35 cellular contexts compared by ENCODE assay signal in genomic region chr3:109109574-109109973, GRCh38. TPM values are rescaled to one million over a fixed set of nuclear protein-coding genes. Genes with fewer than 3 reads are reported as not detected.
"Had no signal": no experiment of that assay in that cellular context is flagged by ENCODE, and none has a peak within 500 bp of the region (broad histone marks: within the 10 kb centered on the region; RNA-seq: fewer than 3 reads in every experiment).

No MANE protein-coding gene starts in this region.

- H3K4me3 ChIP-seq: heart right ventricle, hepatocyte, left ventricle myocardium inferior, lung, mucosa of descending colon, pancreas, prostate gland, sigmoid colon, spleen, suprapubic skin, thoracic aorta, tibial artery, upper lobe of right lung had no signal

- H3K9me3 Mint-ChIP-seq: neural crest cell; stimulated activated effector memory CD8-positive, alpha-beta T cell treated with anti-CD3 and anti-CD28 coated beads, Interleukin-12 subunit alpha, Interleukin-12 subunit beta, amount 100 ng/mL, for 72 hours; stimulated activated naive CD8-positive, alpha-beta T cell treated with anti-CD3 and anti-CD28 coated beads, Interleukin-15, Interleukin-2, amounts not matched to agents 100 ng/mL and 50 ng/mL, for 24 hours had no signal

- H3K27ac Mint-ChIP-seq: naive thymus-derived CD4-positive, alpha-beta T cell; nephron; stimulated activated effector memory CD8-positive, alpha-beta T cell treated with anti-CD3 and anti-CD28 coated beads, Interleukin-12 subunit alpha, Interleukin-12 subunit beta, amount 100 ng/mL, for 72 hours; stimulated activated naive CD8-positive, alpha-beta T cell treated with anti-CD3 and anti-CD28 coated beads, Interleukin-15, Interleukin-2, amounts not matched to agents 100 ng/mL and 50 ng/mL, for 24 hours had no signal

- DNase-seq: heart right ventricle; islet precursor cell; left ventricle myocardium inferior; midbrain; mucosa of descending colon; naive thymus-derived CD4-positive, alpha-beta T cell; nucleus accumbens; pancreas; posterior cingulate gyrus; retina; right cardiac atrium; sigmoid colon; small intestine; spleen; stimulated activated CD4-positive, alpha-beta T cell treated with anti-CD3 and anti-CD28 coated beads, Interleukin-4, amount 100 ng/mL, for 24 hours; stimulated activated naive CD4-positive, alpha-beta T cell; tibial artery; trophoblast cell; upper lobe of right lung had no signal

- H3K4me3 Mint-ChIP-seq: naive thymus-derived CD4-positive, alpha-beta T cell; nephron; neural crest cell; stimulated activated effector memory CD8-positive, alpha-beta T cell treated with anti-CD3 and anti-CD28 coated beads, Interleukin-12 subunit alpha, Interleukin-12 subunit beta, amount 100 ng/mL, for 72 hours; stimulated activated naive CD8-positive, alpha-beta T cell treated with anti-CD3 and anti-CD28 coated beads, Interleukin-15, Interleukin-2, amounts not matched to agents 100 ng/mL and 50 ng/mL, for 24 hours had no signal

- H2AFZ ChIP-seq: hepatocyte had no signal

- H3K4me1 Mint-ChIP-seq: naive thymus-derived CD4-positive, alpha-beta T cell; stimulated activated effector memory CD8-positive, alpha-beta T cell treated with anti-CD3 and anti-CD28 coated beads, Interleukin-12 subunit alpha, Interleukin-12 subunit beta, amount 100 ng/mL, for 72 hours had no signal

- H3K79me2 ChIP-seq: hepatocyte had no signal

- H3K9me3 ChIP-seq: heart right ventricle, left ventricle myocardium inferior, mucosa of descending colon, pancreas, prostate gland, sigmoid colon, spleen, suprapubic skin, thoracic aorta, tibial artery, upper lobe of right lung had no signal

- FAIRE-seq: pancreas, small intestine, urothelium cell line had no signal

- ATAC-seq: heart right ventricle; mucosa of descending colon; naive thymus-derived CD4-positive, alpha-beta T cell; pancreas; right cardiac atrium; stimulated activated effector memory CD8-positive, alpha-beta T cell treated with anti-CD3 and anti-CD28 coated beads, Interleukin-12 subunit alpha, Interleukin-12 subunit beta, amount 100 ng/mL, for 72 hours; upper lobe of right lung had no signal

- H3K36me3 ChIP-seq: heart right ventricle, left ventricle myocardium inferior, pancreas, prostate gland, sigmoid colon, spleen, suprapubic skin, thoracic aorta, tibial artery, upper lobe of right lung had no signal

- H3K36me3 Mint-ChIP-seq: naive thymus-derived CD4-positive, alpha-beta T cell; stimulated activated effector memory CD8-positive, alpha-beta T cell treated with anti-CD3 and anti-CD28 coated beads, Interleukin-12 subunit alpha, Interleukin-12 subunit beta, amount 100 ng/mL, for 72 hours had no signal

- H3K4me2 ChIP-seq: hepatocyte had no signal

- H3K4me1 ChIP-seq: heart right ventricle, left ventricle myocardium inferior, pancreas, prostate gland, sigmoid colon, spleen, suprapubic skin, tibial artery, upper lobe of right lung had no signal

- H3K27ac ChIP-seq: heart right ventricle, hepatocyte, left ventricle myocardium inferior, pancreas, prostate gland, sigmoid colon, spleen, suprapubic skin, thoracic aorta, tibial artery, upper lobe of right lung had no signal

- H3K27me3 ChIP-seq: hepatocyte, pancreas, sigmoid colon, spleen, suprapubic skin, tibial artery, upper lobe of right lung had no signal

RNA-seq across cellular contexts. Expression of gene MORC1, which starts 8.4 kb away (rescaled TPM):
- total RNA-seq: heart right ventricle, kidney epithelial cell, left ventricle myocardium inferior, lower leg skin, lung, mesenteric fat pad, mucosa of descending colon, myocyte, neural crest cell, osteoblast, pancreas, right cardiac atrium, sigmoid colon, suprapubic skin, thoracic aorta, upper lobe of right lung had no signal
- polyA plus RNA-seq: heart right ventricle; lung; naive thymus-derived CD4-positive, alpha-beta T cell; pancreas; right cardiac atrium; small intestine had no signal

RNA-seq across cellular contexts. Expression of gene C3orf85, which starts 26.9 kb away (rescaled TPM):
- total RNA-seq: heart right ventricle; kidney epithelial cell; left ventricle myocardium inferior; lower leg skin; lung; mesenteric fat pad; myocyte; naive thymus-derived CD4-positive, alpha-beta T cell; neural crest cell; osteoblast; pancreas; prostate gland; right cardiac atrium; sigmoid colon; spleen; subcutaneous adipose tissue; suprapubic skin; thoracic aorta; upper lobe of right lung had no signal
- polyA plus RNA-seq: heart right ventricle; lung; naive thymus-derived CD4-positive, alpha-beta T cell; pancreas; right cardiac atrium; spleen had no signal
